Comparison of ENCODE assay signal across 9 cellular contexts in genomic region chr2:8589721-8590120, GRCh38.
"Had no signal": no experiment of that assay in that cellular context is flagged by ENCODE, and none has a peak within 500 bp of the region (broad histone marks: within the 10 kb centered on the region; RNA-seq: fewer than 3 reads in every experiment).

No MANE protein-coding gene starts in this region.

- DNase-seq: GM23248, GOT3, H7, HFFc6, IMR-90 had no signal

- H2AFZ ChIP-seq: GM23248 had no signal

- H3K4me1 ChIP-seq: HAP-1 had no signal

- H3K9ac ChIP-seq: GM23248 had no signal

- H3K27ac ChIP-seq: GM23248, HL-60 had no signal

- H3K36me3 ChIP-seq: HAP-1 had no signal

- ATAC-seq: HCT116, K562 had no signal

- H3K4me3 ChIP-seq: GM23248, HAP-1, K562 had no signal

- FAIRE-seq: K562 had no signal

- H3K9me3 ChIP-seq: HAP-1 had no signal
